In genomic region chr9:106038266-106039001, GRCh38 we compare ENCODE assay signal across 19 cellular contexts.
DNase-seq lines count a peak whose midpoint lies in the region; ATAC-seq, FAIRE-seq and TF ChIP-seq lines count a peak whose summit lies in the region.
"Had no signal": no experiment of that assay in that cellular context is flagged by ENCODE, and none has a peak within 500 bp of the region (broad histone marks: within the 10 kb centered on the region; RNA-seq: fewer than 3 reads in every experiment).

No MANE protein-coding gene starts in this region.

- H3K27me3 Mint-ChIP-seq in H9 (ENCODE audit: low read depth) (no peaks in the 10 kb centered on the region), endodermal cell (ENCODE audit: insufficient read depth) (no peaks in the 10 kb centered on the region)
- H3K27me3 Mint-ChIP-seq: CD4-positive, alpha-beta T cell; IgD-negative memory B cell had no signal

- WGBS in H9 (ENCODE audit: extremely low coverage, insufficient read length, low lambda C conversion rate) = no CpG with 5 or more reads among the region's 1 CpG
- no CpG with 5 or more reads among the region's 1 CpG for WGBS in endodermal cell (ENCODE audit: insufficient coverage in 1 of 2, insufficient read length in 1 of 2), 2 experiments
- 60 to 81% methylated on average over 1 of the region's 1 CpG for WGBS in transverse colon (ENCODE audit: low coverage in 1 of 2), 2 donors

- H3K14ac ChIP-seq in H9 (ENCODE audit: insufficient read depth, low read length) = no peak overlapping the region

- H3K4me1 ChIP-seq in H9 (ENCODE audit: insufficient read depth, low read length) = peaks cover 6% of the 10 kb centered on the region; the same call in 1 of the 2 replicates
- H3K4me1 ChIP-seq in endodermal cell (ENCODE audit: control insufficient read depth, insufficient read depth, low read length) = no peaks in the 10 kb centered on the region
- no peaks in the 10 kb centered on the region for H3K4me1 ChIP-seq in keratinocyte (ENCODE audit: control insufficient read depth, extremely low read depth, insufficient read depth, low read length)
- no peaks in the 10 kb centered on the region for H3K4me1 ChIP-seq in transverse colon
- H3K4me1 ChIP-seq: BLaER1 treated with 17β-estradiol and CSF1 and Interleukin-3, amounts not matched to agents 10 nM and 100 nM had no signal

- H3K9me3 Mint-ChIP-seq in H9 (peaks cover 0 to 3% of the 10 kb centered on the region in 2 experiments; a peak in 1 of 5 replicates), endodermal cell (no peaks in the 10 kb centered on the region)

- H3K79me1 ChIP-seq in H9 (ENCODE audit: insufficient read depth, low read depth, low read length, poor library complexity, severe bottlenecking) = no peaks in the 10 kb centered on the region

- H2BK5ac ChIP-seq in H9 (ENCODE audit: insufficient read length, low read length) = no peak overlapping the region

- H3K9me3 ChIP-seq in H9 (ENCODE audit: control insufficient read depth, low read depth, low read length) (no peaks in the 10 kb centered on the region), endodermal cell (ENCODE audit: control insufficient read depth, low read length) (no peaks in the 10 kb centered on the region), keratinocyte (ENCODE audit: control insufficient read depth, low read depth, low read length) (no peaks in the 10 kb centered on the region), transverse colon (no peaks in the 10 kb centered on the region)

- peak; percentile 59 for FAIRE-seq in keratinocyte (lab: Jason Lieb, UNC)
- FAIRE-seq: GM18507 had no signal

- H4K8ac ChIP-seq in H9 (replicated peaks; ENCODE audit: insufficient read length, low read depth, low read length) = no peak overlapping the region

- intact Hi-C loops in transverse colon (cut with DNase I; ENCODE audit: low total_unique reads) = no loop called here

- no peaks in the 10 kb centered on the region for H3K36me3 ChIP-seq in endodermal cell (ENCODE audit: control insufficient read depth, insufficient read depth, low read length)
- no peaks in the 10 kb centered on the region for H3K36me3 ChIP-seq in keratinocyte (ENCODE audit: control insufficient read depth in 2 of 2, extremely low read depth in 1 of 2, insufficient read depth in 2 of 2, low read length in 2 of 2)
- no peaks in the 10 kb centered on the region for H3K36me3 ChIP-seq in transverse colon
- H3K36me3 ChIP-seq: BLaER1 treated with 17β-estradiol and CSF1 and Interleukin-3, amounts not matched to agents 10 nM and 100 nM had no signal

- no peak overlapping the region for H3K9ac ChIP-seq in H9 (ENCODE audit: extremely low read depth, insufficient read length, low read length)
- no peak overlapping the region for H3K9ac ChIP-seq in endodermal cell (ENCODE audit: extremely low read depth, low read length, poor library complexity, severe bottlenecking)
- H3K9ac ChIP-seq in keratinocyte (ENCODE audit: control insufficient read depth, extremely low read depth, insufficient read depth, low read length) = no peak overlapping the region
- H3K9ac ChIP-seq: BLaER1 treated with 17β-estradiol and CSF1 and Interleukin-3, amounts not matched to agents 10 nM and 100 nM had no signal

- dilution Hi-C loops in keratinocyte (cut with MboI; ENCODE audit: extremely low pct_ligation_motif_present, low sequenced_read_pairs) = no loop called here

- no peak overlapping the region for H2BK15ac ChIP-seq in H9 (ENCODE audit: low read depth, low read length)

- TF ChIP-seq POLR2A in transverse colon (IDR thresholded peaks at IDR 0.05) = no peak

- H3K27ac Mint-ChIP-seq in H9 (peak overlapping the region; percentile 71 to 96 (median 86); a peak in 5 of 7 replicates), endodermal cell (peak overlapping the region; percentile 42)
- H3K27ac Mint-ChIP-seq: CD4-positive, alpha-beta T cell; HFFc6 had no signal

- peak overlapping the region; percentile 51 for H3K27ac ChIP-seq in H9 (ENCODE audit: insufficient read length, low read depth, low read length)
- H3K27ac ChIP-seq in VCaP = peak overlapping the region; percentile 59
- no peak overlapping the region for H3K27ac ChIP-seq in endodermal cell (ENCODE audit: low read depth, low read length)
- no peak overlapping the region for H3K27ac ChIP-seq in keratinocyte (ENCODE audit: control insufficient read depth, insufficient read depth, low read length)
- H3K27ac ChIP-seq in transverse colon = no peak overlapping the region
- H3K27ac ChIP-seq: BLaER1 treated with 17β-estradiol and CSF1 and Interleukin-3, amounts not matched to agents 10 nM and 100 nM; HL-60 had no signal

- no peak overlapping the region for H2AK5ac ChIP-seq in H9 (ENCODE audit: insufficient read length, low read length)

- no peak overlapping the region for H4K5ac ChIP-seq in H9 (ENCODE audit: insufficient read length, low read depth, low read length)

- no peak overlapping the region for H3K18ac ChIP-seq in H9 (ENCODE audit: insufficient read length, low read depth, low read length)

- no peak overlapping the region for H3K23ac ChIP-seq in H9 (ENCODE audit: insufficient read length, low read depth, low read length)

- ATAC-seq in GM19035 (IDR thresholded peaks at IDR 0.05; ENCODE audit: unreplicated experiment) = no peak
- ATAC-seq in HG03095 (IDR thresholded peaks at IDR 0.05; ENCODE audit: unreplicated experiment) = no peak
- ATAC-seq in HG03460 (IDR thresholded peaks at IDR 0.05; ENCODE audit: unreplicated experiment) = no peak

- H3K56ac ChIP-seq in H9 (ENCODE audit: insufficient read length, low read depth, low read length) = no peak overlapping the region

- no peak overlapping the region for H3T11ph ChIP-seq in H9 (ENCODE audit: low read length)

- in situ Hi-C loops in transverse colon (cut with MboI; ENCODE audit: low pct_ligation_motif_present in 1 of 4, low pct_unique_long_range_greater_than_20kb in 1 of 4, low sequenced_read_pairs in 3 of 4) = no loop called here

- H3K4me3 ChIP-seq in endodermal cell (ENCODE audit: low read length) (no peak overlapping the region), keratinocyte (ENCODE audit: control insufficient read depth in 2 of 3, extremely low read depth in 1 of 3, insufficient read depth in 2 of 3, low read depth in 1 of 3, low read length in 3 of 3) (no peak overlapping the region), transverse colon (no peak overlapping the region)
- H3K4me3 ChIP-seq: BLaER1 treated with 17β-estradiol and CSF1 and Interleukin-3, amounts not matched to agents 10 nM and 100 nM had no signal

- H4K20me1 ChIP-seq in H9 (ENCODE audit: control insufficient read depth, insufficient read depth, insufficient read length) (no peaks in the 10 kb centered on the region), keratinocyte (ENCODE audit: control insufficient read depth, extremely low read depth, insufficient read depth, low read length) (no peaks in the 10 kb centered on the region)
- H4K20me1 ChIP-seq: BLaER1 treated with 17β-estradiol and CSF1 and Interleukin-3, amounts not matched to agents 10 nM and 100 nM had no signal

- no peaks in the 10 kb centered on the region for H3K23me2 ChIP-seq in H9 (ENCODE audit: insufficient read length, low read depth, low read length, poor library complexity, severe bottlenecking)

- H3K27me3 ChIP-seq in H9 (ENCODE audit: insufficient read depth, low read length) = no peaks in the 10 kb centered on the region
- no peaks in the 10 kb centered on the region for H3K27me3 ChIP-seq in endodermal cell (ENCODE audit: control insufficient read depth, insufficient read depth, low read length, poor library complexity, severe bottlenecking)
- no peaks in the 10 kb centered on the region for H3K27me3 ChIP-seq in keratinocyte (ENCODE audit: control insufficient read depth, extremely low read depth, insufficient read depth, low read length)
- no peaks in the 10 kb centered on the region for H3K27me3 ChIP-seq in transverse colon
- H3K27me3 ChIP-seq: BLaER1 treated with 17β-estradiol and CSF1 and Interleukin-3, amounts not matched to agents 10 nM and 100 nM had no signal

- no peaks in the 10 kb centered on the region for H3K9me1 ChIP-seq in keratinocyte (ENCODE audit: control insufficient read depth, extremely low read depth, insufficient read depth, low read length)

- no peak overlapping the region for H3K4me3 Mint-ChIP-seq in H9
- no peak overlapping the region for H3K4me3 Mint-ChIP-seq in endodermal cell
- H3K4me3 Mint-ChIP-seq: CD4-positive, alpha-beta T cell; HFFc6; IgD-negative memory B cell had no signal

- H3K36me3 Mint-ChIP-seq in H9 (ENCODE audit: insufficient read depth in 1 of 3, low read depth in 3 of 3) (peaks cover 2 to 4% (median 2%) of the 10 kb centered on the region in 3 experiments; a peak in 3 of 7 replicates), endodermal cell (ENCODE audit: low read depth) (no peaks in the 10 kb centered on the region)
- H3K36me3 Mint-ChIP-seq: IgD-negative memory B cell had no signal

- no peak for DNase-seq in H9
- DNase-seq in endodermal cell = no peak
- DNase-seq in keratinocyte (ENCODE audit: low read depth, low spot score) = no peak
- no peak for DNase-seq in transverse colon
- DNase-seq: ACHN; Calu3; CD4-positive, alpha-beta T cell; DMS 273 treated with DMSO at 0.1 percent for 48 hours; GOT3; HCEC 1CT; HFFc6 had no signal

- H2AFZ ChIP-seq in H9 (ENCODE audit: low read length) (no peak overlapping the region), keratinocyte (ENCODE audit: control insufficient read depth, low read length) (no peak overlapping the region)

- no peak overlapping the region for H2BK120ac ChIP-seq in H9 (ENCODE audit: low read depth, low read length, poor library complexity, severe bottlenecking)

- H3K4me1 Mint-ChIP-seq in H9 (peaks cover 22 to 27% of the 10 kb centered on the region in 2 experiments), endodermal cell (peaks cover 5% of the 10 kb centered on the region)
- H3K4me1 Mint-ChIP-seq: IgD-negative memory B cell had no signal

- no peak overlapping the region for H2BK12ac ChIP-seq in H9 (ENCODE audit: insufficient read length, low read depth, low read length)

- TF ChIP-seq CTCF in H9 (conservative IDR thresholded peaks at IDR 0.05) (no peak), VCaP (conservative IDR thresholded peaks at IDR 0.05) (no peak), endodermal cell (conservative IDR thresholded peaks at IDR 0.05) (no peak), keratinocyte (optimal IDR thresholded peaks at IDR 0.05 in 1 of 3, IDR thresholded peaks at IDR 0.05 in 1 of 3, conservative IDR thresholded peaks at IDR 0.05 in 1 of 3; ENCODE audit: extremely low read depth in 1 of 3, insufficient read depth in 2 of 3, low read length in 3 of 3) (no peak), transverse colon (IDR thresholded peaks at IDR 0.05) (no peak)

- H4K91ac ChIP-seq in H9 (ENCODE audit: insufficient read length, low read depth, low read length) = no peak overlapping the region

- H3K4me2 ChIP-seq in H9 (ENCODE audit: insufficient read depth, insufficient read length, low read length) (no peak overlapping the region), keratinocyte (ENCODE audit: control insufficient read depth, extremely low read depth, insufficient read depth, low read depth, low read length) (no peak overlapping the region)
- H3K4me2 ChIP-seq: BLaER1 treated with 17β-estradiol and CSF1 and Interleukin-3, amounts not matched to agents 10 nM and 100 nM had no signal

- no peak overlapping the region for H2BK20ac ChIP-seq in H9 (ENCODE audit: low read depth, low read length, poor library complexity, severe bottlenecking)

- TF ChIP-seq EP300 in transverse colon (IDR thresholded peaks at IDR 0.05; ENCODE audit: low read depth) = no peak

- no peak overlapping the region for H3K4ac ChIP-seq in H9 (ENCODE audit: low read depth, low read length)

- H3K79me2 ChIP-seq in H9 (ENCODE audit: insufficient read depth, low read length) (no peaks in the 10 kb centered on the region), keratinocyte (ENCODE audit: control insufficient read depth, insufficient read depth, low read length) (no peaks in the 10 kb centered on the region)

Comparison
In these comparisons a context has a peak if more than half of its experiments do, and no peak if none do; other contexts are left out.
1. H3K27ac ChIP-seq: peak in H9 (single experiment) and VCaP (single experiment); none in endodermal cell (single experiment), keratinocyte (single experiment) and transverse colon (0 of 4).